ENCODE assay signal across 11 cellular contexts in the genomic region with DNA sequence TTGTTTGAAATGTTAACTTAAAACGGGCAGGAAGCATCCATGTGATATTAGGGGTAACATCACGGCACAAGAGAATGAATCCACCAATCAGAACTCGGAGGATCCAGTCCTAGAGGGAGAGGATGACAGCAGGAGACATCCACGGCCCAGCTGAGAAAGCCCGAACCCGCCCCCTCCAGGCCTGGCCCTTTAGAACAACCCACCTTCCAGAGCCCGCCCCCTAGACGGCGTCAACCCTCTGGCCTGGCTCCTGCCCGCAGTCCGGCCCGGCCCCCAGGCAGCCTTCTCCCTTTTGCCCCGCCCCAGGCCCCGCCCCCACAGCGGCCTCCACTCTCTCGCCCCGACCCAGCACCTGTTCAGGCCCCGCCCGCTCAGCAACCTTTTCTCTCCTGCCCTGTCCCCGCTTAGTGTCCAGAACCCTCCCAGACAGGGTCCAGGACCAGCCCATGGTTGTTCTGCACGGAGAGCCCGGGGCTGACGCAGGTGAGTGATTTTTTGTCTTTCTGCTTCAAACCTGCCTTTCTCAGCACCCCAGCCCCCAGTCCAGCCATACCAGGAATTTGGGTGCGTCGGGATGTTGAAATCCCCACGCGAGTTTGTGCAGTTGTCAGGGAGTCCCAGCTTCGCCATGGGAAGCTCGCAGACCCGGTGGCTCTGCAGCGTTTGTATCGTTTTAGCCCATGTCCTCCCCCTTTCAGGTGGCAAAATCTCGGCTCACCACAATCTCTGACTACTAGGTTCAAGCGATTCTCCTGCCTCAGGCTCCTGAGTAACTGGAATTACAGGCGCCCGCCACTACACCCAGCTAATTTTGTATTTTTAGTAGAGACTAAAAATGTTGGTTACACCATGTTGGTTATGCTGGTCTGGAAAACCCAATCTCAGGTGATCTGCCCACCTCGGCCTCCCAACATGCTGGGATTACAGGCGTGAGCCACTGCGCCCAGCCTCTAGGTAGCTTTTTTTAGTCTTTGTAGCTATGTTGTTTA. TPM values are rescaled to one million over a fixed set of nuclear protein-coding genes. Genes with fewer than 3 reads are reported as not detected.
DNase-seq lines count a peak whose midpoint lies in the region; ATAC-seq and TF ChIP-seq lines count a peak whose summit lies in the region.
"Had no signal": no experiment of that assay in that cellular context is flagged by ENCODE, and none has a peak within 500 bp of the region (broad histone marks: within the 10 kb centered on the region; RNA-seq: fewer than 3 reads in every experiment).

No MANE protein-coding gene starts in this region.

- H3K9ac ChIP-seq in liver (ENCODE audit: low read depth in 1 of 2, low read length in 2 of 2): no peak overlapping the region
- H3K9ac ChIP-seq: parathyroid adenoma had no signal

- H3K27me3 ChIP-seq in liver (ENCODE audit: control insufficient read depth in 4 of 4, insufficient read depth in 4 of 4, low read length in 3 of 4): no peaks in the 10 kb centered on the region
- H3K27me3 ChIP-seq in spleen (replicated peaks in 1 of 7): no peaks in the 10 kb centered on the region

- peaks cover 25 to 56% (median 38%) of the 10 kb centered on the region in 4 donors for H3K9me3 ChIP-seq in liver (ENCODE audit: control insufficient read depth in 4 of 4, low read length in 3 of 4)
- peaks cover 8 to 77% (median 66%) of the 10 kb centered on the region in 8 donors for H3K9me3 ChIP-seq in spleen

- H3K4me3 ChIP-seq in liver (ENCODE audit: low read depth in 1 of 3, low read length in 3 of 3): peak overlapping the region in 2 of 3 donors; percentile 6 to 9
- H3K4me3 ChIP-seq in spleen: peak overlapping the region in 1 of 8 donors; percentile 26

- no peak for ATAC-seq in HG02870 (IDR thresholded peaks at IDR 0.05; ENCODE audit: unreplicated experiment)

- H3K27ac ChIP-seq in epithelial cell of prostate: peak overlapping the region; percentile 99
- H3K27ac ChIP-seq in liver (ENCODE audit: low read depth in 1 of 2, low read length in 2 of 2): no peak overlapping the region
- no peak overlapping the region for H3K27ac ChIP-seq in spleen
- H3K27ac ChIP-seq: parathyroid adenoma had no signal

- H3K4me1 ChIP-seq in liver (ENCODE audit: control insufficient read depth in 4 of 4, insufficient read depth in 4 of 4, low read length in 3 of 4) (peaks cover 0 to 2% (median 0%) of the 10 kb centered on the region in 4 donors), spleen (peaks cover 0 to 21% (median 9%) of the 10 kb centered on the region in 6 donors)
- H3K4me1 ChIP-seq: parathyroid adenoma had no signal

- intact Hi-C loops in spleen (cut with DNase I; ENCODE audit: low total_unique reads): no loop called here

- TF ChIP-seq CTCF in liver (IDR thresholded peaks at IDR 0.05; ENCODE audit: low read depth, low read length, missing input control): no peak
- TF ChIP-seq CTCF in spleen (IDR thresholded peaks at IDR 0.05 in 8 of 11, conservative IDR thresholded peaks at IDR 0.05 in 3 of 11): no peak

- peak; percentile 48 for DNase-seq in AG20443 (ENCODE audit: low spot score)
- peak; percentile 86 for DNase-seq in NCI-H146 (lab: John Stamatoyannopoulos, UW)
- DNase-seq in epithelial cell of prostate (ENCODE audit: low read depth, low spot score): no peak
- DNase-seq in NCI-H510A treated with DMSO at 0.1 percent for 48 hours (lab: John Stamatoyannopoulos, UW): no peak
- no peak for DNase-seq in HCEC 1CT
- no peak for DNase-seq in spleen
- DNase-seq: activated CD8-positive, alpha-beta memory T cell treated with anti-CD3 and anti-CD28 coated beads for 24 hours; NCI-H1436 had no signal

- no peak for TF ChIP-seq RAD21 in liver (IDR thresholded peaks at IDR 0.05)

- WGBS in liver: 38% methylated on average over 39 of the region's 39 CpGs
- WGBS in spleen, 5 donors: 41 to 62% (median 56%) methylated on average over 39 of the region's 39 CpGs

- no peak for TF ChIP-seq POLR2A in spleen (IDR thresholded peaks at IDR 0.05)

- H3K36me3 ChIP-seq in liver (ENCODE audit: control insufficient read depth in 4 of 4, insufficient read depth in 3 of 4, low read depth in 1 of 4, low read length in 3 of 4) (peaks cover 3 to 13% (median 9%) of the 10 kb centered on the region in 4 donors), spleen (peaks cover under 1 to 34% (median 21%) of the 10 kb centered on the region in 6 donors)

TF ChIP-seq in liver, 16 proteins besides CTCF, POLR2A, EP300 and RAD21:
- no peak for TF ChIP-seq TAF1 (conservative IDR thresholded peaks at IDR 0.05)
- TF ChIP-seq, protein P1, sequence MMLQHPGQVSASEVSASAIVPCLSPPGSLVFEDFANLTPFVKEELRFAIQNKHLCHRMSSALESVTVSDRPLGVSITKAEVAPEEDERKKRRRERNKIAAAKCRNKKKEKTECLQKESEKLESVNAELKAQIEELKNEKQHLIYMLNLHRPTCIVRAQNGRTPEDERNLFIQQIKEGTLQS (IDR thresholded peaks at IDR 0.05): no peak
- TF ChIP-seq, protein P2, sequence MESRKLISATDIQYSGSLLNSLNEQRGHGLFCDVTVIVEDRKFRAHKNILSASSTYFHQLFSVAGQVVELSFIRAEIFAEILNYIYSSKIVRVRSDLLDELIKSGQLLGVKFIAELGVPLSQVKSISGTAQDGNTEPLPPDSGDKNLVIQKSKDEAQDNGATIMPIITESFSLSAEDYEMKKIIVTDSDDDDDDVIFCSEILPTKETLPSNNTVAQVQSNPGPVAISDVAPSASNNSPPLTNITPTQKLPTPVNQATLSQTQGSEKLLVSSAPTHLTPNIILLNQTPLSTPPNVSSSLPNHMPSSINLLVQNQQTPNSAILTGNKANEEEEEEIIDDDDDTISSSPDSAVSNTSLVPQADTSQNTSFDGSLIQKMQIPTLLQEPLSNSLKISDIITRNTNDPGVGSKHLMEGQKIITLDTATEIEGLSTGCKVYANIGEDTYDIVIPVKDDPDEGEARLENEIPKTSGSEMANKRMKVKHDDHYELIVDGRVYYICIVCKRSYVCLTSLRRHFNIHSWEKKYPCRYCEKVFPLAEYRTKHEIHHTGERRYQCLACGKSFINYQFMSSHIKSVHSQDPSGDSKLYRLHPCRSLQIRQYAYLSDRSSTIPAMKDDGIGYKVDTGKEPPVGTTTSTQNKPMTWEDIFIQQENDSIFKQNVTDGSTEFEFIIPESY (IDR thresholded peaks at IDR 0.05): no peak
- TF ChIP-seq EGR1 (IDR thresholded peaks at IDR 0.05; ENCODE audit: low read depth in 2 of 2): no peak
- TF ChIP-seq GABPA (IDR thresholded peaks at IDR 0.05 in 1 of 2, conservative IDR thresholded peaks at IDR 0.05 in 1 of 2): no peak
- no peak for TF ChIP-seq JUND (IDR thresholded peaks at IDR 0.05)
- no peak for TF ChIP-seq FOXA1 (IDR thresholded peaks at IDR 0.05)
- TF ChIP-seq, protein P3, sequence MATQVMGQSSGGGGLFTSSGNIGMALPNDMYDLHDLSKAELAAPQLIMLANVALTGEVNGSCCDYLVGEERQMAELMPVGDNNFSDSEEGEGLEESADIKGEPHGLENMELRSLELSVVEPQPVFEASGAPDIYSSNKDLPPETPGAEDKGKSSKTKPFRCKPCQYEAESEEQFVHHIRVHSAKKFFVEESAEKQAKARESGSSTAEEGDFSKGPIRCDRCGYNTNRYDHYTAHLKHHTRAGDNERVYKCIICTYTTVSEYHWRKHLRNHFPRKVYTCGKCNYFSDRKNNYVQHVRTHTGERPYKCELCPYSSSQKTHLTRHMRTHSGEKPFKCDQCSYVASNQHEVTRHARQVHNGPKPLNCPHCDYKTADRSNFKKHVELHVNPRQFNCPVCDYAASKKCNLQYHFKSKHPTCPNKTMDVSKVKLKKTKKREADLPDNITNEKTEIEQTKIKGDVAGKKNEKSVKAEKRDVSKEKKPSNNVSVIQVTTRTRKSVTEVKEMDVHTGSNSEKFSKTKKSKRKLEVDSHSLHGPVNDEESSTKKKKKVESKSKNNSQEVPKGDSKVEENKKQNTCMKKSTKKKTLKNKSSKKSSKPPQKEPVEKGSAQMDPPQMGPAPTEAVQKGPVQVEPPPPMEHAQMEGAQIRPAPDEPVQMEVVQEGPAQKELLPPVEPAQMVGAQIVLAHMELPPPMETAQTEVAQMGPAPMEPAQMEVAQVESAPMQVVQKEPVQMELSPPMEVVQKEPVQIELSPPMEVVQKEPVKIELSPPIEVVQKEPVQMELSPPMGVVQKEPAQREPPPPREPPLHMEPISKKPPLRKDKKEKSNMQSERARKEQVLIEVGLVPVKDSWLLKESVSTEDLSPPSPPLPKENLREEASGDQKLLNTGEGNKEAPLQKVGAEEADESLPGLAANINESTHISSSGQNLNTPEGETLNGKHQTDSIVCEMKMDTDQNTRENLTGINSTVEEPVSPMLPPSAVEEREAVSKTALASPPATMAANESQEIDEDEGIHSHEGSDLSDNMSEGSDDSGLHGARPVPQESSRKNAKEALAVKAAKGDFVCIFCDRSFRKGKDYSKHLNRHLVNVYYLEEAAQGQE (IDR thresholded peaks at IDR 0.05): no peak
- TF ChIP-seq SP1 (IDR thresholded peaks at IDR 0.05): no peak
- no peak for TF ChIP-seq HNF4G (IDR thresholded peaks at IDR 0.05)
- TF ChIP-seq, protein P4, sequence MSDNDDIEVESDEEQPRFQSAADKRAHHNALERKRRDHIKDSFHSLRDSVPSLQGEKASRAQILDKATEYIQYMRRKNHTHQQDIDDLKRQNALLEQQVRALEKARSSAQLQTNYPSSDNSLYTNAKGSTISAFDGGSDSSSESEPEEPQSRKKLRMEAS (IDR thresholded peaks at IDR 0.05): no peak
- TF ChIP-seq HNF4A (conservative IDR thresholded peaks at IDR 0.05): no peak
- no peak for TF ChIP-seq NR2F2 (IDR thresholded peaks at IDR 0.05)
- TF ChIP-seq YY1 (IDR thresholded peaks at IDR 0.05): no peak
- TF ChIP-seq RXRA (IDR thresholded peaks at IDR 0.05): no peak
- no peak for TF ChIP-seq FOXA2 (IDR thresholded peaks at IDR 0.05)

RNA-seq across cellular contexts. Expression of a gene that starts 16.1 kb away (rescaled TPM):
- total RNA-seq in liver (1 to 10 TPM; 2.1 to 6.5 TPM), spleen (10 to 100 TPM in 5 of 7 donors, 1 to 10 TPM in 2; 8.1 to 16.1 (median 12.5) TPM)
- polyA plus RNA-seq in liver (1 to 10 TPM in 1 of 2 donors, under 1 TPM in 1; 0.93 to 1.3 TPM), spleen (1 to 10 TPM; 4.1 to 7.2 (median 4.7) TPM)

RNA-seq across cellular contexts. Expression of a gene that starts 23.4 kb away (rescaled TPM):
- total RNA-seq in liver (1 to 10 TPM; 1.2 to 9.0 TPM), spleen (1 to 10 TPM; 4.3 to 7.7 (median 5.4) TPM)
- polyA plus RNA-seq in liver (under 1 TPM; 0.11 to 0.25 TPM), spleen (1 to 10 TPM; 2.0 to 2.6 (median 2.2) TPM)

RNA-seq across cellular contexts. Expression of a gene that starts 49.2 kb away (rescaled TPM):
- total RNA-seq in liver (1 to 10 TPM; 2.0 to 4.6 TPM), spleen (10 to 100 TPM; 11.2 to 23.9 (median 17.1) TPM)
- polyA plus RNA-seq in liver (1 to 10 TPM in 1 of 2 donors, under 1 TPM in 1; 0.65 to 1.6 TPM), spleen (1 to 10 TPM; 3.1 to 3.9 (median 3.5) TPM)

Comparison
In these comparisons a context has a peak if more than half of its experiments do, and no peak if none do; other contexts are left out.
1. DNase-seq: peak in AG20443 (single experiment) and NCI-H146 (single experiment); none in epithelial cell of prostate (single experiment), NCI-H510A treated with DMSO at 0.1 percent for 48 hours (single experiment), HCEC 1CT (single experiment) and spleen (single experiment).